In the genomic region with DNA sequence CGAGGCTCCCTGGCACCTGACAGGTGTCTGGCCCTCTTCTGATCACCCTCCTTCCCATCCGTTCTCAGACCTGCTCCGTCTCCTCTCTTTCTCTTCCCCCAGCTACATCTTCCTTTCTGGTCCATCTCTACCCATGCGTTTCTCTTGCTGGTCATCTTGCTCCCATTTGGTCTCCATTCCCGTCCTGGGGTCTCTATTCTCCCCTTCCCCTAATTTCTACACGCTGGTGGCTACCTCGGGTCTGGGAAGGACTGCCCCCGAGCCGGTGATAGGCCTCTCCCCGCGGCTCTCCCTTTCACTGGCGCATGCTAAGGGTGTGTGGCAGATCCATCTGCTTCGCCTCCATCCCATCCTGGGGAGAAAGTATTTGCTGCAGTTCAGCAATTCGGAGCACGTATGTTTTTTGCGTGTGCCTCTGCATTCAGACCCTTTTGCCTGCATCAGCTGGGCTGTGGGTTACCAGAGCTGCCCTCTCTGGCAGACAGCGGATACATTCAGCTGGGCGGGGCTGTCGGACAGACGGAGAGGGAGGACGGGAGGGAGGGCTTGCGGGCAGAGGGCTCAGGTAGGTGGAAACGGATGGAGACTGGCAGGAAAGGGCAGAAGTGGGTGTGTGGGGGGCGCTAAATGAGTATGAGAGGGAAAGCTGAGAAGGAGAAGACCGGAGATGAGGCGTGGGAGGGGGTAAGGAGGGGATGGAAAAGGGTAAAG, we compare ENCODE assay signal across 1 cellular context.
TF ChIP-seq lines count a peak whose summit lies in the region.

No MANE protein-coding gene starts in this region.

TF ChIP-seq in HEK293, 187 proteins besides CTCF, POLR2A, EP300 and RAD21 (continued from another document and continues in another):
- peak; percentile 100 for TF ChIP-seq EGR2 (tag by site-specific recombination; IDR thresholded peaks at IDR 0.05; ENCODE audit: low read depth)
- no peak for TF ChIP-seq ZNF211 (tag by site-specific recombination; IDR thresholded peaks at IDR 0.05; ENCODE audit: low read depth)
- TF ChIP-seq ZNF658 (tag by site-specific recombination; IDR thresholded peaks at IDR 0.05), result no peak
- 0 out of 2 replicates have a peak, but pooled peaks have one; percentile 22 for TF ChIP-seq ZNF843 (tag by site-specific recombination; IDR thresholded peaks at IDR 0.05)
- no peak for TF ChIP-seq KLF7 (tag by site-specific recombination; IDR thresholded peaks at IDR 0.05; ENCODE audit: borderline replicate concordance)
- no peak for TF ChIP-seq ZNF510 (tag by site-specific recombination; IDR thresholded peaks at IDR 0.05; ENCODE audit: insufficient replicate concordance)
- no peak for TF ChIP-seq ZNF274 (IDR thresholded peaks at IDR 0.05; ENCODE audit: low read length)
- no peak for TF ChIP-seq ZNF274 (tag by site-specific recombination; IDR thresholded peaks at IDR 0.05; ENCODE audit: borderline replicate concordance)
- no peak for TF ChIP-seq BCL11A (tag by site-specific recombination; IDR thresholded peaks at IDR 0.05; ENCODE audit: low read depth)
- TF ChIP-seq ZNF341 (tag by site-specific recombination; IDR thresholded peaks at IDR 0.05; ENCODE audit: low read depth), result peak; percentile 18; the same call in 1 of the 2 replicates
- no peak for TF ChIP-seq ATF2 (tag by site-specific recombination; IDR thresholded peaks at IDR 0.05; ENCODE audit: low read depth)
- no peak for TF ChIP-seq ZNF776 (tag by site-specific recombination; IDR thresholded peaks at IDR 0.05; ENCODE audit: borderline replicate concordance)
- no peak for TF ChIP-seq ZNF174 (tag by site-specific recombination; IDR thresholded peaks at IDR 0.05)
- no peak for TF ChIP-seq ZNF423 (tag by site-specific recombination; IDR thresholded peaks at IDR 0.05)
- no peak for TF ChIP-seq SCRT2 (tag by site-specific recombination; IDR thresholded peaks at IDR 0.05)
- TF ChIP-seq SCRT1 (tag by site-specific recombination; IDR thresholded peaks at IDR 0.05; ENCODE audit: borderline replicate concordance), result no peak
- no peak; the same call in 1 of the 2 replicates for TF ChIP-seq ZXDB (tag by site-specific recombination; IDR thresholded peaks at IDR 0.05)
- peak; percentile 58; the same call in 1 of the 2 replicates for TF ChIP-seq ZEB2 (tag by site-specific recombination; IDR thresholded peaks at IDR 0.05)
- TF ChIP-seq, protein P1, sequence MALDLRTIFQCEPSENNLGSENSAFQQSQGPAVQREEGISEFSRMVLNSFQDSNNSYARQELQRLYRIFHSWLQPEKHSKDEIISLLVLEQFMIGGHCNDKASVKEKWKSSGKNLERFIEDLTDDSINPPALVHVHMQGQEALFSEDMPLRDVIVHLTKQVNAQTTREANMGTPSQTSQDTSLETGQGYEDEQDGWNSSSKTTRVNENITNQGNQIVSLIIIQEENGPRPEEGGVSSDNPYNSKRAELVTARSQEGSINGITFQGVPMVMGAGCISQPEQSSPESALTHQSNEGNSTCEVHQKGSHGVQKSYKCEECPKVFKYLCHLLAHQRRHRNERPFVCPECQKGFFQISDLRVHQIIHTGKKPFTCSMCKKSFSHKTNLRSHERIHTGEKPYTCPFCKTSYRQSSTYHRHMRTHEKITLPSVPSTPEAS (tag by site-specific recombination; IDR thresholded peaks at IDR 0.05), result no peak
- TF ChIP-seq ZNF558 (tag by site-specific recombination; IDR thresholded peaks at IDR 0.05), result no peak
- no peak for TF ChIP-seq ZNF138 (tag by site-specific recombination; IDR thresholded peaks at IDR 0.05; ENCODE audit: borderline replicate concordance)
- no peak for TF ChIP-seq ZNF157 (tag by site-specific recombination; IDR thresholded peaks at IDR 0.05)
- TF ChIP-seq ZBTB1 (tag by site-specific recombination; IDR thresholded peaks at IDR 0.05), result 0 out of 2 replicates have a peak, but pooled peaks have one; percentile 11
- 0 out of 2 replicates have a peak, but pooled peaks have one; percentile 10 for TF ChIP-seq ZBTB49 (tag by site-specific recombination; IDR thresholded peaks at IDR 0.05; ENCODE audit: low read depth)
- TF ChIP-seq ZNF621 (tag by site-specific recombination; IDR thresholded peaks at IDR 0.05), result no peak
- TF ChIP-seq KLF1 (tag by site-specific recombination; IDR thresholded peaks at IDR 0.05), result no peak; the same call in 1 of the 2 replicates
- no peak for TF ChIP-seq ZNF133 (tag by site-specific recombination; IDR thresholded peaks at IDR 0.05)
- no peak for TF ChIP-seq ZNF624 (tag by site-specific recombination; IDR thresholded peaks at IDR 0.05)
- TF ChIP-seq ZBTB17 (tag by site-specific recombination; IDR thresholded peaks at IDR 0.05), result peak; percentile 93
- TF ChIP-seq RBAK (tag by site-specific recombination; IDR thresholded peaks at IDR 0.05), result no peak
- no peak for TF ChIP-seq ZNF426 (tag by site-specific recombination; IDR thresholded peaks at IDR 0.05)
- TF ChIP-seq, protein P2, sequence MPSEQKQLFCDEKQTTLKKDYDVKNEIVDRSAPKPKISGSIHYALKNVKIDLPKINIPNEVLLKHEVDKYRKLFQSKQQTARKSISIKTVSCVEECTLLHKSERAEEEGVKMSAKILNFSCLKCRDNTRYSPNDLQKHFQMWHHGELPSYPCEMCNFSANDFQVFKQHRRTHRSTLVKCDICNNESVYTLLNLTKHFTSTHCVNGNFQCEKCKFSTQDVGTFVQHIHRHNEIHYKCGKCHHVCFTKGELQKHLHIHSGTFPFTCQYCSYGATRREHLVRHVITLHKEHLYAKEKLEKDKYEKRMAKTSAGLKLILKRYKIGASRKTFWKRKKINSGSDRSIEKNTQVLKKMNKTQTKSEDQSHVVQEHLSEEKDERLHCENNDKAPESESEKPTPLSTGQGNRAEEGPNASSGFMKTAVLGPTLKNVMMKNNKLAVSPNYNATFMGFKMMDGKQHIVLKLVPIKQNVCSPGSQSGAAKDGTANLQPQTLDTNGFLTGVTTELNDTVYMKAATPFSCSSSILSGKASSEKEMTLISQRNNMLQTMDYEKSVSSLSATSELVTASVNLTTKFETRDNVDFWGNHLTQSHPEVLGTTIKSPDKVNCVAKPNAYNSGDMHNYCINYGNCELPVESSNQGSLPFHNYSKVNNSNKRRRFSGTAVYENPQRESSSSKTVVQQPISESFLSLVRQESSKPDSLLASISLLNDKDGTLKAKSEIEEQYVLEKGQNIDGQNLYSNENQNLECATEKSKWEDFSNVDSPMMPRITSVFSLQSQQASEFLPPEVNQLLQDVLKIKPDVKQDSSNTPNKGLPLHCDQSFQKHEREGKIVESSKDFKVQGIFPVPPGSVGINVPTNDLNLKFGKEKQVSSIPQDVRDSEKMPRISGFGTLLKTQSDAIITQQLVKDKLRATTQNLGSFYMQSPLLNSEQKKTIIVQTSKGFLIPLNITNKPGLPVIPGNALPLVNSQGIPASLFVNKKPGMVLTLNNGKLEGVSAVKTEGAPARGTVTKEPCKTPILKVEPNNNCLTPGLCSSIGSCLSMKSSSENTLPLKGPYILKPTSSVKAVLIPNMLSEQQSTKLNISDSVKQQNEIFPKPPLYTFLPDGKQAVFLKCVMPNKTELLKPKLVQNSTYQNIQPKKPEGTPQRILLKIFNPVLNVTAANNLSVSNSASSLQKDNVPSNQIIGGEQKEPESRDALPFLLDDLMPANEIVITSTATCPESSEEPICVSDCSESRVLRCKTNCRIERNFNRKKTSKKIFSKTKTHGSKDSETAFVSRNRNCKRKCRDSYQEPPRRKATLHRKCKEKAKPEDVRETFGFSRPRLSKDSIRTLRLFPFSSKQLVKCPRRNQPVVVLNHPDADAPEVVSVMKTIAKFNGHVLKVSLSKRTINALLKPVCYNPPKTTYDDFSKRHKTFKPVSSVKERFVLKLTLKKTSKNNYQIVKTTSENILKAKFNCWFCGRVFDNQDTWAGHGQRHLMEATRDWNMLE (tag by site-specific recombination; conservative IDR thresholded peaks at IDR 0.05; ENCODE audit: low read depth), result no peak
- no peak for TF ChIP-seq TRIM28 (IDR thresholded peaks at IDR 0.05; ENCODE audit: borderline replicate concordance, low read length)
- no peak for TF ChIP-seq ZNF37A (tag by site-specific recombination; IDR thresholded peaks at IDR 0.05)
- 0 out of 2 replicates have a peak, but pooled peaks have one; percentile 67 for TF ChIP-seq PRDM1 (tag by site-specific recombination; IDR thresholded peaks at IDR 0.05)
- TF ChIP-seq ZNF184 (tag by site-specific recombination; IDR thresholded peaks at IDR 0.05), result no peak
- TF ChIP-seq ZFP3 (tag by site-specific recombination; IDR thresholded peaks at IDR 0.05; ENCODE audit: low read depth), result no peak
- no peak for TF ChIP-seq ZNF626 (tag by site-specific recombination; IDR thresholded peaks at IDR 0.05)
- no peak for TF ChIP-seq PRDM6 (tag by site-specific recombination; IDR thresholded peaks at IDR 0.05)
- no peak for TF ChIP-seq FEZF1 (tag by site-specific recombination; IDR thresholded peaks at IDR 0.05)
- no peak for TF ChIP-seq KLF16 (tag by site-specific recombination; IDR thresholded peaks at IDR 0.05)
- TF ChIP-seq ZNF777 (tag by site-specific recombination; IDR thresholded peaks at IDR 0.05; ENCODE audit: borderline replicate concordance), result no peak
- TF ChIP-seq ZNF248 (tag by site-specific recombination; IDR thresholded peaks at IDR 0.05), result no peak
- TF ChIP-seq OSR2 (tag by site-specific recombination; IDR thresholded peaks at IDR 0.05), result no peak
- TF ChIP-seq PBX3 (CRISPR knock-in tag; IDR thresholded peaks at IDR 0.05), result no peak
- TF ChIP-seq KLF9 (tag by site-specific recombination; IDR thresholded peaks at IDR 0.05; ENCODE audit: low read depth), result peak; percentile 77; the same call in 1 of the 2 replicates
- no peak for TF ChIP-seq ZNF223 (tag by site-specific recombination; IDR thresholded peaks at IDR 0.05)
- TF ChIP-seq ZNF48 (tag by site-specific recombination; IDR thresholded peaks at IDR 0.05), result no peak
- TF ChIP-seq MZF1 (tag by site-specific recombination; IDR thresholded peaks at IDR 0.05; ENCODE audit: borderline replicate concordance), result no peak
- TF ChIP-seq ZNF202 (tag by site-specific recombination; IDR thresholded peaks at IDR 0.05; ENCODE audit: borderline replicate concordance), result no peak
- TF ChIP-seq ZNF561 (tag by site-specific recombination; IDR thresholded peaks at IDR 0.05; ENCODE audit: borderline replicate concordance), result no peak
- TF ChIP-seq, protein P3, sequence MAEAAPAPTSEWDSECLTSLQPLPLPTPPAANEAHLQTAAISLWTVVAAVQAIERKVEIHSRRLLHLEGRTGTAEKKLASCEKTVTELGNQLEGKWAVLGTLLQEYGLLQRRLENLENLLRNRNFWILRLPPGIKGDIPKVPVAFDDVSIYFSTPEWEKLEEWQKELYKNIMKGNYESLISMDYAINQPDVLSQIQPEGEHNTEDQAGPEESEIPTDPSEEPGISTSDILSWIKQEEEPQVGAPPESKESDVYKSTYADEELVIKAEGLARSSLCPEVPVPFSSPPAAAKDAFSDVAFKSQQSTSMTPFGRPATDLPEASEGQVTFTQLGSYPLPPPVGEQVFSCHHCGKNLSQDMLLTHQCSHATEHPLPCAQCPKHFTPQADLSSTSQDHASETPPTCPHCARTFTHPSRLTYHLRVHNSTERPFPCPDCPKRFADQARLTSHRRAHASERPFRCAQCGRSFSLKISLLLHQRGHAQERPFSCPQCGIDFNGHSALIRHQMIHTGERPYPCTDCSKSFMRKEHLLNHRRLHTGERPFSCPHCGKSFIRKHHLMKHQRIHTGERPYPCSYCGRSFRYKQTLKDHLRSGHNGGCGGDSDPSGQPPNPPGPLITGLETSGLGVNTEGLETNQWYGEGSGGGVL (tag by site-specific recombination; IDR thresholded peaks at IDR 0.05), result peak; percentile 97
